ENCODE assay signal across 1 cellular context in genomic region chr1:5648410-5649165, GRCh38.
TF ChIP-seq lines count a peak whose summit lies in the region.

No MANE protein-coding gene starts in this region.

TF ChIP-seq in GM12878, 131 proteins besides CTCF, POLR2A, EP300 and RAD21 (continued from another document):
- TF ChIP-seq ZNF687 (IDR thresholded peaks at IDR 0.05) = no peak
- TF ChIP-seq MYB (IDR thresholded peaks at IDR 0.05; ENCODE audit: borderline replicate concordance, low read depth, low read length) = no peak
